Comparison of ENCODE assay signal across 9 cellular contexts in genomic region chr1:121187914-121188313, GRCh38. TPM values are rescaled to one million over a fixed set of nuclear protein-coding genes. Genes with fewer than 3 reads are reported as not detected.
A peak's percentile ranks its signal among the peaks of the same experiment; 100 is the strongest.
DNase-seq lines count a peak whose midpoint lies in the region; ATAC-seq and TF ChIP-seq lines count a peak whose summit lies in the region.
"Not testable (repeated sequence)": the region's sequence is repeated elsewhere in the genome, so short reads cannot be mapped to it uniquely, and the experiment has no call there.
"Had no signal": no experiment of that assay in that cellular context is flagged by ENCODE, and none has a peak within 500 bp of the region (broad histone marks: within the 10 kb centered on the region; RNA-seq: fewer than 3 reads in every experiment).

No MANE protein-coding gene starts in this region.

- not testable (repeated sequence) for H3K9ac ChIP-seq in HUES6 (ENCODE audit: low read length)

- intact Hi-C loops in left ventricle myocardium inferior (cut with micrococcal nuclease): not testable (repeated sequence)

- H3K4me3 ChIP-seq in CD4-positive, CD25-positive, alpha-beta regulatory T cell (ENCODE audit: low read depth, low read length): peak overlapping the region; percentile 19
- H3K4me3 ChIP-seq in HUES6 (ENCODE audit: low read depth, low read length): peak overlapping the region; percentile 31; the same call in 1 of the 2 replicates
- H3K4me3 ChIP-seq in coronary artery: peak overlapping the region; percentile 48
- H3K4me3 ChIP-seq in left ventricle myocardium inferior: peak overlapping the region; percentile 41

- not testable (repeated sequence) for H3K27me3 ChIP-seq in CD4-positive, CD25-positive, alpha-beta regulatory T cell (ENCODE audit: control insufficient read depth, insufficient read depth, low read length); HUES6 (ENCODE audit: control insufficient read depth, insufficient read depth, low read length); left ventricle myocardium inferior (ENCODE audit: low read depth)

- TF ChIP-seq CTCF in coronary artery (IDR thresholded peaks at IDR 0.05); left ventricle myocardium inferior (IDR thresholded peaks at IDR 0.05; ENCODE audit: borderline replicate concordance); osteocyte (IDR thresholded peaks at IDR 0.05); type B pancreatic cell (conservative IDR thresholded peaks at IDR 0.05): not testable (repeated sequence)

- not testable (repeated sequence) for ATAC-seq in CD4-positive, CD25-positive, alpha-beta regulatory T cell (ENCODE audit: low read depth in 2 of 2); T-cell (replicated peaks in 1 of 4)

- H3K9me3 Mint-ChIP-seq in CD4-positive, CD25-positive, alpha-beta regulatory T cell; T-cell; activated naive CD4-positive, alpha-beta T cell treated with anti-CD3 and anti-CD28 coated beads, Interleukin-2, amount 10 ng/mL, durations not matched to agents 7 days and 5 days; osteocyte (ENCODE audit: unreplicated experiment); type B pancreatic cell: not testable (repeated sequence)

- H3K36me3 ChIP-seq in CD4-positive, CD25-positive, alpha-beta regulatory T cell (ENCODE audit: control insufficient read depth, insufficient read depth, low read length); HUES6 (ENCODE audit: control insufficient read depth, insufficient read depth, low read length); left ventricle myocardium inferior: not testable (repeated sequence)

- not testable (repeated sequence) for H3K27me3 Mint-ChIP-seq in CD4-positive, CD25-positive, alpha-beta regulatory T cell; T-cell; activated naive CD4-positive, alpha-beta T cell treated with anti-CD3 and anti-CD28 coated beads, Interleukin-2, amount 10 ng/mL, durations not matched to agents 7 days and 5 days; osteocyte (ENCODE audit: unreplicated experiment); type B pancreatic cell

- H3K4me3 Mint-ChIP-seq in CD4-positive, CD25-positive, alpha-beta regulatory T cell: peak overlapping the region; percentile 65 to 83 (median 72)
- H3K4me3 Mint-ChIP-seq in T-cell (peak overlapping the region; percentile 21 to 36 (median 23)), osteocyte (ENCODE audit: unreplicated experiment) (peak overlapping the region; percentile 61), type B pancreatic cell (peak overlapping the region; percentile 74)
- peak overlapping the region; percentile 37 for H3K4me3 Mint-ChIP-seq in activated naive CD4-positive, alpha-beta T cell treated with anti-CD3 and anti-CD28 coated beads, Interleukin-2, amount 10 ng/mL, durations not matched to agents 7 days and 5 days

- H3K4me1 Mint-ChIP-seq in CD4-positive, CD25-positive, alpha-beta regulatory T cell: peaks cover 0 to 14% (median 1%) of the 10 kb centered on the region in 4 donors
- H3K4me1 Mint-ChIP-seq in T-cell: peaks cover 0 to 10% (median 9%) of the 10 kb centered on the region in 3 donors
- peaks cover 10% of the 10 kb centered on the region for H3K4me1 Mint-ChIP-seq in activated naive CD4-positive, alpha-beta T cell treated with anti-CD3 and anti-CD28 coated beads, Interleukin-2, amount 10 ng/mL, durations not matched to agents 7 days and 5 days
- not testable (repeated sequence) for H3K4me1 Mint-ChIP-seq in osteocyte (ENCODE audit: unreplicated experiment); type B pancreatic cell (ENCODE audit: unreplicated experiment)

- H3K27ac Mint-ChIP-seq in CD4-positive, CD25-positive, alpha-beta regulatory T cell; T-cell; osteocyte (ENCODE audit: unreplicated experiment); type B pancreatic cell: not testable (repeated sequence)
- peak overlapping the region; percentile 14 for H3K27ac Mint-ChIP-seq in activated naive CD4-positive, alpha-beta T cell treated with anti-CD3 and anti-CD28 coated beads, Interleukin-2, amount 10 ng/mL, durations not matched to agents 7 days and 5 days

- not testable (repeated sequence) for H3K9me3 ChIP-seq in CD4-positive, CD25-positive, alpha-beta regulatory T cell (ENCODE audit: control insufficient read depth in 2 of 2, low read length in 2 of 2); HUES6 (ENCODE audit: control insufficient read depth, insufficient read depth, low read depth, low read length); left ventricle myocardium inferior (replicated peaks)

- not testable (repeated sequence) for DNase-seq in CD4-positive, CD25-positive, alpha-beta regulatory T cell; T-cell; activated naive CD4-positive, alpha-beta T cell treated with anti-CD3 and anti-CD28 coated beads, Interleukin-2, amount 10 ng/mL, durations not matched to agents 7 days and 5 days; left ventricle myocardium inferior; osteocyte (ENCODE audit: extremely low spot score, unreplicated experiment); type B pancreatic cell (ENCODE audit: extremely low spot score, unreplicated experiment)
- peak; percentile 31 for DNase-seq in coronary artery (ENCODE audit: low spot score)

- not testable (repeated sequence) for H3K36me3 Mint-ChIP-seq in CD4-positive, CD25-positive, alpha-beta regulatory T cell; T-cell; activated naive CD4-positive, alpha-beta T cell treated with anti-CD3 and anti-CD28 coated beads, Interleukin-2, amount 10 ng/mL, durations not matched to agents 7 days and 5 days; osteocyte (ENCODE audit: unreplicated experiment); type B pancreatic cell

- H3K27ac ChIP-seq in CD4-positive, CD25-positive, alpha-beta regulatory T cell (ENCODE audit: insufficient read depth, low read length, poor library complexity, severe bottlenecking); HUES6 (ENCODE audit: low read depth, low read length); left ventricle myocardium inferior (replicated peaks): not testable (repeated sequence)
- peak overlapping the region in 1 of 2 donors; percentile 11 for H3K27ac ChIP-seq in coronary artery

- H3K4me1 ChIP-seq in CD4-positive, CD25-positive, alpha-beta regulatory T cell (ENCODE audit: control insufficient read depth, insufficient read depth, low read length, poor library complexity, severe bottlenecking); HUES6 (ENCODE audit: control insufficient read depth, insufficient read depth, low read length); left ventricle myocardium inferior: not testable (repeated sequence)

- CTCF ChIA-PET in T-cell (lab: Charles Lee); activated naive CD4-positive, alpha-beta T cell treated with anti-CD3 and anti-CD28 coated beads, Interleukin-2, amount 10 ng/mL, durations not matched to agents 7 days and 5 days (lab: Charles Lee): not testable (repeated sequence)

- POLR2A ChIA-PET in T-cell (lab: Charles Lee): not testable (repeated sequence)

RNA-seq across cellular contexts. Expression of gene SRGAP2C, which starts 3.1 kb away (rescaled TPM):
- total RNA-seq in CD4-positive, CD25-positive, alpha-beta regulatory T cell: 31.7 TPM
- 1 to 10 TPM; 2.5 to 4.5 (median 3.7) TPM for polyA plus RNA-seq in CD4-positive, CD25-positive, alpha-beta regulatory T cell
- total RNA-seq in T-cell (10 to 100 TPM; 11.1 to 23.2 (median 19.1) TPM), left ventricle myocardium inferior (12.4 TPM), osteocyte (42.5 and 45.4 TPM in 2 replicates), type B pancreatic cell (ENCODE audit: low replicate concordance) (15.8 and 26.8 TPM in 2 replicates)

RNA-seq across cellular contexts. Expression of gene FAM72B, which starts 3.8 kb away (rescaled TPM):
- 1.3 TPM for total RNA-seq in CD4-positive, CD25-positive, alpha-beta regulatory T cell
- polyA plus RNA-seq in CD4-positive, CD25-positive, alpha-beta regulatory T cell: 1 to 10 TPM in 2 of 4 donors, under 1 TPM in 2; 0.53 to 1.9 (median 0.84) TPM
- 1 to 10 TPM in 1 of 5 donors, under 1 TPM in 3, not detected in 1; 0.56 to 1.2 (median 0.67) TPM for total RNA-seq in T-cell
- not detected for total RNA-seq in left ventricle myocardium inferior
- 1.7 and 2.5 TPM in 2 replicates for total RNA-seq in osteocyte
- total RNA-seq in type B pancreatic cell (ENCODE audit: low replicate concordance): 2.8 and 4.9 TPM in 2 replicates
- total RNA-seq: naive thymus-derived CD8-positive, alpha-beta T cell had no signal
- polyA plus RNA-seq: naive thymus-derived CD8-positive, alpha-beta T cell had no signal

Comparison
In these comparisons a context has a peak if more than half of its experiments do, and no peak if none do; other contexts are left out.
1. H3K4me3 Mint-ChIP-seq: peak in every context shown above with its lines; median percentile 74 in type B pancreatic cell; 72 in CD4-positive, CD25-positive, alpha-beta regulatory T cell; 61 in osteocyte; 37 in activated naive CD4-positive, alpha-beta T cell treated with anti-CD3 and anti-CD28 coated beads, Interleukin-2, amount 10 ng/mL, durations not matched to agents 7 days and 5 days; 23 in T-cell.